Comparison of ENCODE assay signal across 35 cellular contexts in genomic region chr1:207279683-207280082, GRCh38.
"Had no signal": no experiment of that assay in that cellular context is flagged by ENCODE, and none has a peak within 500 bp of the region (broad histone marks: within the 10 kb centered on the region; RNA-seq: fewer than 3 reads in every experiment).

No MANE protein-coding gene starts in this region.

- H3K27ac ChIP-seq: cardiac muscle cell, VCaP had no signal

- H3K36me3 Mint-ChIP-seq: brain had no signal

- H3K4me1 Mint-ChIP-seq: brain had no signal

- H3K4me3 Mint-ChIP-seq: activated B cell treated with CpG ODN at 0.5 μM for 24 hours; activated CD4-positive, alpha-beta memory T cell treated with anti-CD3 and anti-CD28 coated beads, Interleukin-2, amount 10 ng/mL, durations not matched to agents 7 days and 5 days; activated CD4-positive, alpha-beta T cell treated with anti-CD3 and anti-CD28 coated beads, Interleukin-2, amount 10 ng/mL, durations not matched to agents 7 days and 5 days; activated CD8-positive, alpha-beta memory T cell treated with anti-CD3 and anti-CD28 coated beads, Interleukin-2, amount 10 ng/mL, durations not matched to agents 7 days and 5 days; activated CD8-positive, alpha-beta T cell treated with anti-CD3 and anti-CD28 coated beads, Interleukin-2, amount 10 ng/mL, durations not matched to agents 7 days and 5 days; activated naive CD4-positive, alpha-beta T cell treated with anti-CD3 and anti-CD28 coated beads, Interleukin-2, amount 10 ng/mL, durations not matched to agents 7 days and 5 days; activated naive CD4-positive, alpha-beta T cell treated with anti-CD3 and anti-CD28 coated beads, Interleukin-2, amount 50 U/mL, for 24 hours; activated naive CD8-positive, alpha-beta T cell; activated naive CD8-positive, alpha-beta T cell treated with anti-CD3 and anti-CD28 coated beads, Interleukin-2, amount 10 ng/mL, durations not matched to agents 7 days and 5 days; activated naive CD8-positive, alpha-beta T cell treated with anti-CD3 and anti-CD28 coated beads, Interleukin-2, amount 50 U/mL, for 24 hours; activated T-cell treated with anti-CD3 and anti-CD28 coated beads, Interleukin-2, amount 50 U/mL, for 24 hours; brain; central memory CD8-positive, alpha-beta T cell; T-helper 1 cell treated with Interleukin-12 subunit alpha and Interleukin-12 subunit beta and Interleukin-4 antibody, amounts not matched to agents 30 μg/mL and 1 μg/mL, for 36 hours; T-helper 2 cell treated with Interferon-gamma antibody and Interleukin-4, amounts not matched to agents 5 μg/mL and 100 μg/mL, for 36 hours had no signal

- H3K27me3 Mint-ChIP-seq: activated B cell treated with CpG ODN at 0.5 μM for 24 hours; activated CD8-positive, alpha-beta memory T cell treated with anti-CD3 and anti-CD28 coated beads, Interleukin-2, amount 10 ng/mL, durations not matched to agents 7 days and 5 days; activated naive CD4-positive, alpha-beta T cell treated with anti-CD3 and anti-CD28 coated beads, Interleukin-2, amount 10 ng/mL, durations not matched to agents 7 days and 5 days; activated naive CD4-positive, alpha-beta T cell treated with anti-CD3 and anti-CD28 coated beads, Interleukin-2, amount 50 U/mL, for 24 hours; activated naive CD8-positive, alpha-beta T cell; activated naive CD8-positive, alpha-beta T cell treated with anti-CD3 and anti-CD28 coated beads, Interleukin-2, amount 10 ng/mL, durations not matched to agents 7 days and 5 days; activated naive CD8-positive, alpha-beta T cell treated with anti-CD3 and anti-CD28 coated beads, Interleukin-2, amount 50 U/mL, for 24 hours; activated T-cell treated with anti-CD3 and anti-CD28 coated beads, Interleukin-2, amount 50 U/mL, for 24 hours had no signal

- ATAC-seq: activated CD8-positive, alpha-beta memory T cell treated with anti-CD3 and anti-CD28 coated beads, Interleukin-2, amount 10 ng/mL, durations not matched to agents 7 days and 5 days; activated CD8-positive, alpha-beta T cell treated with anti-CD3 and anti-CD28 coated beads, Interleukin-2, amount 10 ng/mL, durations not matched to agents 7 days and 5 days; activated naive CD8-positive, alpha-beta T cell treated with anti-CD3 and anti-CD28 coated beads, Interleukin-2, amount 50 U/mL, for 24 hours had no signal

- FAIRE-seq: TTC549 had no signal

- H3K36me3 ChIP-seq: cardiac muscle cell had no signal

- H3K27me3 ChIP-seq: cardiac muscle cell had no signal

- H3K9me3 Mint-ChIP-seq: activated B cell treated with CpG ODN at 0.5 μM for 24 hours; activated CD4-positive, alpha-beta memory T cell treated with anti-CD3 and anti-CD28 coated beads, Interleukin-2, amount 10 ng/mL, durations not matched to agents 7 days and 5 days; central memory CD8-positive, alpha-beta T cell had no signal

- H3K27ac Mint-ChIP-seq: activated B cell treated with CpG ODN at 0.5 μM for 24 hours; activated CD4-positive, alpha-beta memory T cell treated with anti-CD3 and anti-CD28 coated beads, Interleukin-2, amount 10 ng/mL, durations not matched to agents 7 days and 5 days; activated CD4-positive, alpha-beta T cell treated with anti-CD3 and anti-CD28 coated beads, Interleukin-2, amount 10 ng/mL, durations not matched to agents 7 days and 5 days; activated CD8-positive, alpha-beta memory T cell treated with anti-CD3 and anti-CD28 coated beads, Interleukin-2, amount 10 ng/mL, durations not matched to agents 7 days and 5 days; activated CD8-positive, alpha-beta T cell treated with anti-CD3 and anti-CD28 coated beads, Interleukin-2, amount 10 ng/mL, durations not matched to agents 7 days and 5 days; activated naive CD4-positive, alpha-beta T cell treated with anti-CD3 and anti-CD28 coated beads, Interleukin-2, amount 10 ng/mL, durations not matched to agents 7 days and 5 days; activated naive CD4-positive, alpha-beta T cell treated with anti-CD3 and anti-CD28 coated beads, Interleukin-2, amount 50 U/mL, for 24 hours; activated naive CD8-positive, alpha-beta T cell; activated naive CD8-positive, alpha-beta T cell treated with anti-CD3 and anti-CD28 coated beads, Interleukin-2, amount 10 ng/mL, durations not matched to agents 7 days and 5 days; activated naive CD8-positive, alpha-beta T cell treated with anti-CD3 and anti-CD28 coated beads, Interleukin-2, amount 50 U/mL, for 24 hours; activated T-cell treated with anti-CD3 and anti-CD28 coated beads, Interleukin-2, amount 50 U/mL, for 24 hours; activated T-helper 2 cell treated with anti-CD3 and anti-CD28 coated beads, Interferon-gamma antibody, Interleukin-2, Interleukin-4, amounts not matched to agents 10 μg/mL and 5 μg/mL and 100 μg/mL, durations not matched to agents 14 hours and 24 hours and 36 hours; brain; T-helper 1 cell treated with Interleukin-12 subunit alpha and Interleukin-12 subunit beta and Interleukin-4 antibody, amounts not matched to agents 30 μg/mL and 1 μg/mL, for 36 hours; T-helper 2 cell treated with Interferon-gamma antibody and Interleukin-4, amounts not matched to agents 5 μg/mL and 100 μg/mL, for 36 hours had no signal

- DNase-seq: activated B cell treated with CpG ODN at 0.5 μM for 24 hours; activated CD4-positive, alpha-beta memory T cell treated with anti-CD3 and anti-CD28 coated beads, Interleukin-2, amount 10 ng/mL, durations not matched to agents 7 days and 5 days; activated CD4-positive, alpha-beta T cell treated with anti-CD3 and anti-CD28 coated beads for 48 hours; activated CD4-positive, alpha-beta T cell treated with anti-CD3 and anti-CD28 coated beads, Interleukin-2, amount 10 ng/mL, durations not matched to agents 7 days and 5 days; activated CD4-positive, alpha-beta T cell treated with anti-CD3 and anti-CD28 coated beads, Interleukin-2, amount 50 U/mL, for 48 hours; activated CD4-positive, CD25-positive, alpha-beta regulatory T cell treated with anti-CD3 and anti-CD28 coated beads, Interleukin-2, amount 50 U/mL, for 72 hours; activated CD8-positive, alpha-beta memory T cell treated with anti-CD3 and anti-CD28 coated beads for 24 hours; activated CD8-positive, alpha-beta memory T cell treated with anti-CD3 and anti-CD28 coated beads, Interleukin-2, amount 10 ng/mL, durations not matched to agents 7 days and 5 days; activated CD8-positive, alpha-beta memory T cell treated with anti-CD3 and anti-CD28 coated beads, Interleukin-2, amount 50 U/mL, for 48 hours; activated CD8-positive, alpha-beta T cell treated with anti-CD3 and anti-CD28 coated beads, Interleukin-2, amount 10 ng/mL, durations not matched to agents 7 days and 5 days; activated effector memory CD4-positive, alpha-beta T cell treated with Interleukin-2 at 50 U/mL for 16 hours; activated gamma-delta T cell; activated naive CD4-positive, alpha-beta T cell treated with anti-CD3 and anti-CD28 coated beads, Interleukin-2, amount 10 ng/mL, durations not matched to agents 7 days and 5 days; activated naive CD4-positive, alpha-beta T cell treated with Interleukin-2 at 50 U/mL for 16 hours; activated naive CD8-positive, alpha-beta T cell treated with anti-CD3 and anti-CD28 coated beads, Interleukin-2, amount 10 ng/mL, durations not matched to agents 7 days and 5 days; activated naive CD8-positive, alpha-beta T cell treated with anti-CD3 and anti-CD28 coated beads, Interleukin-2, amount 50 U/mL, for 24 hours; activated T-cell treated with anti-CD3 and anti-CD28 coated beads, Interleukin-2, amount 50 U/mL, for 24 hours; activated T-cell treated with anti-CD3 and anti-CD28 coated beads, Interleukin-2, amount 50 U/mL, for 48 hours; amygdala; anterior cingulate cortex; caudate nucleus; cerebellar nuclear complex; T-helper 1 cell; T-helper 2 cell; T-helper 9 cell had no signal

- H3K4me3 ChIP-seq: cardiac muscle cell had no signal
